In the genomic region with DNA sequence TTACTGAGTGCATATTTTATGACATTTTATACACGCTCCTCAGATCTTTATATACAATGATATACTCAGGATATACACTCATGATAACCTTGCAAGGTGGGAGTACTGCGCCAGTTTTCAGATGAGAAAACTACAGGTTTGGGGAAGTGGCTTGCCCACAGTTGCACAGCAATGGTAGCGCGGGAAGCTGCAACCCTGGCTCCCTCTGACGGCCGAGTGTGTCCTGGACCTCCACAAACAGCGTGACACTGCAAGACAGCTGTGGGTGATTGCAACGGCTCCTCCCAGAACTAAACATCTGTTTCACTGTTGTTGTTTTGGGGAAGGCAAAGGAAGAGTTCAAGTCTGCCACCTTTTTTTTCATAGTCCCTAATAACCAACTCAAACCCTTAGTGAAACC, we compare ENCODE assay signal across 11 cellular contexts. TPM values are rescaled to one million over a fixed set of nuclear protein-coding genes. Genes with fewer than 3 reads are reported as not detected.
DNase-seq lines count a peak whose midpoint lies in the region; ATAC-seq, FAIRE-seq and TF ChIP-seq lines count a peak whose summit lies in the region.
"Had no signal": no experiment of that assay in that cellular context is flagged by ENCODE, and none has a peak within 500 bp of the region (broad histone marks: within the 10 kb centered on the region; RNA-seq: fewer than 3 reads in every experiment).

No MANE protein-coding gene starts in this region.

- CTCF ChIA-PET in Calu3 (lab: Charles Lee): no interaction called here

- H3K27me3 ChIP-seq in pancreas: no peaks in the 10 kb centered on the region

- no peak overlapping the region for H3K27ac ChIP-seq in pancreas
- H3K27ac ChIP-seq: coronary artery had no signal

- no peak overlapping the region for H3K4me3 ChIP-seq in pancreas
- H3K4me3 ChIP-seq: coronary artery had no signal

- H3K4me1 ChIP-seq in pancreas: peaks cover 0 to 14% (median 11%) of the 10 kb centered on the region in 3 donors

- BruUV-seq in Calu3 (replicated peaks; lab: Mats Ljungman, UMichigan): no TSS peak

- no peaks in the 10 kb centered on the region for H3K36me3 ChIP-seq in pancreas

- TF ChIP-seq CTCF in Calu3 (IDR thresholded peaks at IDR 0.05; ENCODE audit: unreplicated experiment) (no peak), pancreas (IDR thresholded peaks at IDR 0.05) (no peak)

- H3K27me3 Mint-ChIP-seq in Calu3 (ENCODE audit: unreplicated experiment): no peaks in the 10 kb centered on the region

- H3K4me1 Mint-ChIP-seq in Calu3 (ENCODE audit: low read depth, unreplicated experiment): peaks cover 79% of the 10 kb centered on the region

- ATAC-seq in pancreas: peak in 3 of 4 donors; percentile 25 to 35 (median 33)

- H3K9me3 ChIP-seq in pancreas: no peaks in the 10 kb centered on the region

- H3K9me3 Mint-ChIP-seq in Calu3 (ENCODE audit: low read depth, unreplicated experiment): no peaks in the 10 kb centered on the region

- intact Hi-C loops in Calu3 (cut with micrococcal nuclease; ENCODE audit: unreplicated experiment): no loop called here
- intact Hi-C loops in pancreas (cut with DNase I): no loop called here

- DNase-seq in Calu3 (no peak), NAMALWA (ENCODE audit: low spot score) (peak; percentile 53), globus pallidus (ENCODE audit: low spot score) (peak; percentile 11), pancreas (no peak), NCI-H1417 treated with DMSO at 0.1 percent for 48 hours (lab: John Stamatoyannopoulos, UW) (no peak), NCI-H1694 (lab: John Stamatoyannopoulos, UW) (no peak), DMS79 (lab: John Stamatoyannopoulos, UW) (no peak)
- DNase-seq in activated T-cell treated with anti-CD3 and anti-CD28 coated beads, Interleukin-2, amount 50 U/mL, for 1 hour: no peak
- DNase-seq: activated gamma-delta T cell, NCI-H748 treated with DMSO at 0.1 percent for 48 hours had no signal

- H3K4me3 Mint-ChIP-seq in Calu3 (ENCODE audit: low read depth, unreplicated experiment): no peak overlapping the region

- peaks cover 86% of the 10 kb centered on the region for H3K36me3 Mint-ChIP-seq in Calu3 (ENCODE audit: insufficient read depth, unreplicated experiment)

- H3K27ac Mint-ChIP-seq in Calu3 (ENCODE audit: unreplicated experiment): peak overlapping the region; percentile 41

- 78 to 80% methylated on average over 8 of the region's 8 CpGs for WGBS in pancreas, 2 donors

- FAIRE-seq in pancreas (lab: Jason Lieb, UNC): no peak

RNA-seq across cellular contexts. Expression of a gene that starts 47.0 kb away (rescaled TPM):
- total RNA-seq in Calu3 (2022) (224 and 230 TPM in 2 replicates), pancreas (100 to 1,000 TPM in 2 of 6 donors, 10 to 100 TPM in 4; 65.2 to 109 (median 96.0) TPM)
- polyA plus RNA-seq in pancreas: 10 to 100 TPM; 45.1 to 90.6 TPM

Comparison
In these comparisons a context has a peak if more than half of its experiments do, and no peak if none do; other contexts are left out.
1. DNase-seq: peak in NAMALWA (single experiment) and globus pallidus (single experiment); none in Calu3 (single experiment), pancreas (0 of 6), NCI-H1417 treated with DMSO at 0.1 percent for 48 hours (single experiment), NCI-H1694 (single experiment), DMS79 (single experiment) and activated T-cell treated with anti-CD3 and anti-CD28 coated beads, Interleukin-2, amount 50 U/mL, for 1 hour (single experiment).